In the genomic region with DNA sequence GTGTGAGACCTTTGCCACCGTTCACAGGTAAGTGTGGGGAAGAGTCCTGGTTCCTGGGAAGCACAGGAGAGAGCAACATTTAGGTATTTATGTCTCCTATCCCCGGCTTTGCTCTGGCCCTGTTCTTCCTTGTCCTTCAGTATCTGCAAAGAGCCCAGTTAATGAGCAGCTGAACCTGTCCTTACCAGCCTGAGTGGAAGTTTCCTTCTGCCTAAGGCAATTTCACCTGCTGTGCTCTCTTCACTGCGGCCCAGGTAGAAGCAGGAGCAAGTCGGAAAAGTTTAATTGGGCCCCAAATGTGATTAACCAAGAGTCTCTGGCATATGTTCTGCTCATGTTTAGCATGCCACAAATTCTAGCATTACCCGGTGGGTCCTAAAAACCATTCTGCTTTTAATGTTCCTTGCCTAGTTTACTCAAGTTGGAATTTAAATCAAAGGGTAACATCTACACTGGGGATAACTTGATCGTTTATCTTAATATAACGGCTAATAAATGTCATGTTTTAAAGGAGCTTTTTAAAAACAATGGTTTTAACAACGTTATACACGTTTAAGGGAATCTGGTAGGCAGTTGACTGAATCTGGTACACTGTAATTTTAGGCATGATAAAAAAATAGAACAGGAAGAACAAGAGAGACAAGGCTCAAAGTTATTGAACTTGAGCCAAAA, we compare ENCODE assay signal across 27 cellular contexts.
"Had no signal": no experiment of that assay in that cellular context is flagged by ENCODE, and none has a peak within 500 bp of the region (broad histone marks: within the 10 kb centered on the region; RNA-seq: fewer than 3 reads in every experiment).

No MANE protein-coding gene starts in this region.

- H3K9me3 ChIP-seq: pancreas, psoas muscle, right lobe of liver, vagina had no signal

- H3K27me3 ChIP-seq: pancreas, right atrium auricular region, right lobe of liver, tibial nerve, upper lobe of left lung, vagina had no signal

- FAIRE-seq: islet of Langerhans, pancreas had no signal

- H3K4me2 ChIP-seq: smooth muscle cell had no signal

- DNase-seq: hypothalamus; immature natural killer cell; left ventricle myocardium inferior; midbrain; mucosa of descending colon; naive thymus-derived CD4-positive, alpha-beta T cell; nucleus accumbens; pancreas; posterior cingulate gyrus; psoas muscle; right lobe of liver; stimulated activated CD4-positive, alpha-beta T cell treated with anti-CD3 and anti-CD28 coated beads, Interleukin-1b, Interleukin-23, amount 100 ng/mL, for 48 hours; stimulated activated CD4-positive, alpha-beta T cell treated with anti-CD3 and anti-CD28 coated beads, Interleukin-2, amount 100 ng/mL, for 48 hours; stimulated activated CD4-positive, alpha-beta T cell treated with anti-CD3 and anti-CD28 coated beads, Interleukin-4, amount 100 ng/mL, for 4 hours; stimulated activated CD8-positive, alpha-beta memory T cell treated with anti-CD3 and anti-CD28 coated beads, Interleukin-4, amount 100 ng/mL, for 48 hours; stimulated activated naive CD4-positive, alpha-beta T cell treated with Interleukin-2 at 50 U/mL for 16 hours; stimulated activated naive CD8-positive, alpha-beta T cell treated with anti-CD3 and anti-CD28 coated beads, Interleukin-15, amount 100 ng/mL, for 72 hours; substantia nigra; upper lobe of left lung had no signal

- H3K4me3 ChIP-seq: left ventricle myocardium inferior, lung, mucosa of descending colon, pancreas, psoas muscle, right atrium auricular region, right lobe of liver, smooth muscle cell, tibial nerve, upper lobe of left lung, vagina had no signal

- H3K27ac ChIP-seq: left ventricle myocardium inferior, pancreas, psoas muscle, right atrium auricular region, right lobe of liver, tibial nerve, upper lobe of left lung, vagina had no signal

- ATAC-seq: mucosa of descending colon; naive thymus-derived CD4-positive, alpha-beta T cell; natural killer cell treated with Interleukin-12 subunit alpha and Interleukin-12 subunit beta and Interleukin-15 and Interleukin-18, amount 100 ng/mL, for 72 hours; pancreas; psoas muscle; right lobe of liver; stimulated activated memory B cell treated with anti-CD40 and anti-IgM and Interleukin-4, amounts not matched to agents 10 μg/mL and 1 μg/mL and 100 μg/mL, for 72 hours; stimulated activated naive CD8-positive, alpha-beta T cell treated with anti-CD3 and anti-CD28 coated beads, Interleukin-15, amount 100 ng/mL, for 72 hours had no signal

- H3K36me3 ChIP-seq: left ventricle myocardium inferior, pancreas, right atrium auricular region, right lobe of liver, tibial nerve, upper lobe of left lung, vagina had no signal

- H3K4me1 ChIP-seq: left ventricle myocardium inferior, pancreas, psoas muscle, right atrium auricular region, right lobe of liver, tibial nerve, upper lobe of left lung, vagina had no signal
